18 cellular contexts compared by ENCODE assay signal in the genomic region with DNA sequence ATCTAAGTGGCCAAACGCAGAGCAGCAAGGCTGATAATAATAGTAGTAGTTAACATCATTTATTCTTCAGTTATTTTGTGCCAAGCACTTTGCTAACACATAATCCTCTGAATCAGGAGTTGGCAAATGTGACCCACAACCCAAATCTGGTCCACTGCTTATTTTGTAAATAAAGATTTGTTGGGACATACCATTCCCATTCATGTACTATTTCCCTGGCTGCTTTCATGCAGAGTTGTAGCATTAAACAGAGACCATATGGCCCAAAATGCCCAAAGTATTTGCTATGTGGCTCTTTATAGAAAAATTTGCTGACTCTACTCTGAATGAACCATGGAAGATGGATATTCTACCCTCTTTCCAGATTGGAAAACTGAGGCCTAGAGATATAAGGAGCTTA.
"Had no signal": no experiment of that assay in that cellular context is flagged by ENCODE, and none has a peak within 500 bp of the region (broad histone marks: within the 10 kb centered on the region; RNA-seq: fewer than 3 reads in every experiment).

No MANE protein-coding gene starts in this region.

- H2AFZ ChIP-seq: parathyroid adenoma had no signal

- H3K27ac ChIP-seq: heart left ventricle, parathyroid adenoma, psoas muscle, skin epidermis, stomach, thoracic aorta had no signal

- H3K79me2 ChIP-seq: parathyroid adenoma had no signal

- H3K9ac ChIP-seq: parathyroid adenoma had no signal

- ATAC-seq: esophagus mucosa, heart left ventricle, psoas muscle, sciatic nerve had no signal

- H3K4me3 ChIP-seq: heart left ventricle, psoas muscle, skin epidermis, stomach, thoracic aorta had no signal

- H3K9me3 Mint-ChIP-seq: naive B cell, nephron progenitor cell had no signal

- H3K27ac Mint-ChIP-seq: naive B cell, nephron progenitor cell had no signal

- FAIRE-seq: endometrium had no signal

- H3K4me3 Mint-ChIP-seq: naive B cell, nephron progenitor cell had no signal

- H3K4me1 Mint-ChIP-seq: naive B cell, nephron progenitor cell had no signal

- H3K36me3 Mint-ChIP-seq: naive B cell had no signal

- H3K27me3 ChIP-seq: heart left ventricle, stomach had no signal

- H3K4me1 ChIP-seq: heart left ventricle, parathyroid adenoma, psoas muscle, stomach had no signal

- H3K9me3 ChIP-seq: heart left ventricle, psoas muscle, stomach, thoracic aorta had no signal

- H3K36me3 ChIP-seq: heart left ventricle, stomach, thoracic aorta had no signal

- DNase-seq: cortex of kidney; effector memory CD4-positive, alpha-beta T cell; foreskin melanocyte; heart left ventricle; mesendoderm; naive B cell; nephron progenitor cell; psoas muscle; retina; stimulated activated naive CD4-positive, alpha-beta T cell; stomach; trophoblast cell had no signal
